In the genomic region with DNA sequence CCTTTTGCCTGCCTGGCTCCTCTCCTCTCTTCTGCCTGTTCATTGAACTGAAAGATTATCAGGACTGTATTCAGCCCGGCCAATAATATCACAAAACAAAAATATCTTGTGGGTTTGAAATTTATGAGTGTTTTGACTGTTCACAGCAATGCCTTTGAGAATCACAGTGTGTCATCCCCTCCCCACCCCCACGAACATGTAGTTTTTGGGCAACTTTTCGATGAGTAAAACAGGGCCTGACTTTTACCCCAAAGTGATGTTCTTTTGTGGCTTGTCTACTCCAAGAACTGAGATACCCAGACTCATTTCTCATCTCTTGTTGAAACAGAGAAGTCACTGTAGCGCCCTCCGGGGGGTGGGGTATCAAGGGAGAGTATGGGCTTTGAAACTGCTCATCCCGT, we compare ENCODE assay signal across 1 cellular context.
TF ChIP-seq lines count a peak whose summit lies in the region.

No MANE protein-coding gene starts in this region.

TF ChIP-seq in GM12878, 131 proteins besides CTCF, POLR2A, EP300 and RAD21 (continued from another document):
- TF ChIP-seq, protein P1, sequence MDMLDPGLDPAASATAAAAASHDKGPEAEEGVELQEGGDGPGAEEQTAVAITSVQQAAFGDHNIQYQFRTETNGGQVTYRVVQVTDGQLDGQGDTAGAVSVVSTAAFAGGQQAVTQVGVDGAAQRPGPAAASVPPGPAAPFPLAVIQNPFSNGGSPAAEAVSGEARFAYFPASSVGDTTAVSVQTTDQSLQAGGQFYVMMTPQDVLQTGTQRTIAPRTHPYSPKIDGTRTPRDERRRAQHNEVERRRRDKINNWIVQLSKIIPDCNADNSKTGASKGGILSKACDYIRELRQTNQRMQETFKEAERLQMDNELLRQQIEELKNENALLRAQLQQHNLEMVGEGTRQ (IDR thresholded peaks at IDR 0.05; ENCODE audit: borderline replicate concordance, low read depth, low read length) = no peak
